8 cellular contexts compared by ENCODE assay signal in genomic region chr13:111114362-111115050, GRCh38. TPM values are rescaled to one million over a fixed set of nuclear protein-coding genes. Genes with fewer than 3 reads are reported as not detected.
A peak's percentile ranks its signal among the peaks of the same experiment; 100 is the strongest.
DNase-seq lines count a peak whose midpoint lies in the region; ATAC-seq, FAIRE-seq and TF ChIP-seq lines count a peak whose summit lies in the region.

No MANE protein-coding gene starts in this region.

- CTCF ChIA-PET in K562 (lab: Yijun Ruan, JAX; ENCODE audit: low intra/inter-chr PET ratio) = no interaction called here

- in situ Hi-C loops in K562 (cut with MboI) = no loop called here

- no peak for TF ChIP-seq POLR2A in K562 (conservative IDR thresholded peaks at IDR 0.05)

- H3K4me1 ChIP-seq in K562 (replicated peaks in 1 of 2; ENCODE audit: control insufficient read depth in 2 of 2, insufficient read depth in 2 of 2, low read length in 2 of 2) (peaks cover 0 to 14% of the 10 kb centered on the region in 2 experiments; a peak in 2 of 5 replicates), iPS DF 6.9 (ENCODE audit: control insufficient read depth, insufficient read depth, low read length) (no peaks in the 10 kb centered on the region), psoas muscle (peaks cover 3% of the 10 kb centered on the region)

- DNase-seq in activated CD4-positive, alpha-beta T cell treated with anti-CD3 and anti-CD28 coated beads for 48 hours = peak; percentile 26
- DNase-seq in activated CD4-positive, alpha-beta T cell treated with anti-CD3 and anti-CD28 coated beads, Interleukin-2, amount 50 U/mL, for 4 hours = no peak
- DNase-seq in NCI-H1417 (lab: John Stamatoyannopoulos, UW) (peak; percentile 68 to 87 (median 84)), K562 (ENCODE audit: extremely low read depth in 1 of 4, low spot score in 3 of 4) (no peak), iPS DF 6.9 (ENCODE audit: low read depth, low spot score) (no peak), psoas muscle (peak; percentile 69 to 80), UCSD-AML1 (lab: John Stamatoyannopoulos, UW; ENCODE audit: unreplicated experiment) (no peak)

- ATAC-seq in K562 (peak; percentile 67), psoas muscle (peak; percentile 74 to 81 (median 78)), HG03521 (IDR thresholded peaks at IDR 0.05; ENCODE audit: unreplicated experiment) (no peak)

- no peaks in the 10 kb centered on the region for H3K9me1 ChIP-seq in K562 (ENCODE audit: control insufficient read depth, insufficient read depth, low read length)

- H3K27ac ChIP-seq in K562 (ENCODE audit: extremely low read depth, low read depth, low read length) (no peak overlapping the region), iPS DF 6.9 (ENCODE audit: low read length) (no peak overlapping the region), psoas muscle (peak overlapping the region; percentile 90)

- peak overlapping the region; percentile 10; the same call in 1 of the 2 replicates for H3K4me3 ChIP-seq in K562
- peak overlapping the region; percentile 46; the same call in 1 of the 2 replicates for H3K4me3 ChIP-seq in iPS DF 6.9 (ENCODE audit: low read length)
- H3K4me3 ChIP-seq in psoas muscle = peak overlapping the region; percentile 87

- peak overlapping the region; percentile 18; the same call in 1 of the 2 replicates for H3K4me2 ChIP-seq in K562 (ENCODE audit: insufficient read depth, low read length)

- WGBS in K562 (ENCODE audit: insufficient coverage, low coverage, missing lambda C conversion rate) = 13% methylated on average over 30 of the region's 55 CpGs
- WGBS in iPS DF 6.9 (ENCODE audit: insufficient coverage, insufficient read length) = no CpG with 5 or more reads among the region's 55 CpGs
- WGBS in psoas muscle, 3 donors = 2 to 3% (median 3%) methylated on average over 55 of the region's 55 CpGs

- POLR2A ChIA-PET in K562 (lab: Yijun Ruan, JAX) = no interaction called here

- H4K20me1 ChIP-seq in K562 (replicated peaks; ENCODE audit: control insufficient read depth, insufficient read depth, low read length) = no peaks in the 10 kb centered on the region; the same call in 1 of the 2 replicates

- H3K9ac ChIP-seq in K562 (ENCODE audit: insufficient read depth in 1 of 2, low read depth in 2 of 2, low read length in 2 of 2) = no peak overlapping the region

- intact Hi-C loops in K562 (cut with micrococcal nuclease) (no loop called here), psoas muscle (cut with DNase I) (loop anchor here (5.0 kb wide), 2 partner anchors 38 to 42 kb away; no protein-coding TSS in a partner anchor)

- H3K79me2 ChIP-seq in K562 (ENCODE audit: control insufficient read depth, insufficient read depth, low read length) = no peaks in the 10 kb centered on the region

- no peak for TF ChIP-seq EP300 in K562 (IDR thresholded peaks at IDR 0.05; ENCODE audit: low read length)

- FAIRE-seq in K562 (lab: Jason Lieb, UNC) = no peak

- peaks cover 36 to 44% of the 10 kb centered on the region in 2 experiments for H3K27me3 ChIP-seq in K562 (ENCODE audit: control insufficient read depth in 2 of 2, insufficient read depth in 2 of 2, low read length in 2 of 2)
- peaks cover 22% of the 10 kb centered on the region for H3K27me3 ChIP-seq in iPS DF 6.9 (ENCODE audit: control insufficient read depth, insufficient read depth, low read length)
- H3K27me3 ChIP-seq in psoas muscle (ENCODE audit: insufficient read depth in 3 of 3, low read length in 2 of 3) = no peaks in the 10 kb centered on the region

- TF ChIP-seq CTCF in K562 (IDR thresholded peaks at IDR 0.05 in 2 of 3, conservative IDR thresholded peaks at IDR 0.05 in 1 of 3; ENCODE audit: insufficient read depth in 2 of 3, low read depth in 1 of 3, low read length in 3 of 3) (no peak), psoas muscle (IDR thresholded peaks at IDR 0.05) (no peak)

- H3K36me3 ChIP-seq in K562 (ENCODE audit: control insufficient read depth, insufficient read depth, low read length) = no peaks in the 10 kb centered on the region
- H3K36me3 ChIP-seq in iPS DF 6.9 (ENCODE audit: control insufficient read depth, insufficient read depth, low read length) = no peaks in the 10 kb centered on the region
- no peaks in the 10 kb centered on the region for H3K36me3 ChIP-seq in psoas muscle (ENCODE audit: insufficient read depth in 1 of 2, low read depth in 1 of 2)

- no peak for TF ChIP-seq RAD21 in K562 (CRISPR knock-in tag; conservative IDR thresholded peaks at IDR 0.05 in 1 of 2, IDR thresholded peaks at IDR 0.05 in 1 of 2)

- H2AFZ ChIP-seq in K562 (ENCODE audit: low read depth, low read length) = no peak overlapping the region

- H3K9me3 ChIP-seq in K562 (replicated peaks; ENCODE audit: control insufficient read depth, insufficient read depth, low read depth, low read length) = no peaks in the 10 kb centered on the region
- no peaks in the 10 kb centered on the region; the same call in 1 of the 2 replicates for H3K9me3 ChIP-seq in iPS DF 6.9 (ENCODE audit: control insufficient read depth, insufficient read depth, low read length)
- no peaks in the 10 kb centered on the region for H3K9me3 ChIP-seq in psoas muscle

- no TSS peak for BruUV-seq in K562 (replicated peaks; lab: Mats Ljungman, UMichigan)

TF ChIP-seq in K562, 482 proteins besides CTCF, POLR2A, EP300 and RAD21 (continues in another document):
- no peak for TF ChIP-seq ERF (CRISPR knock-in tag; IDR thresholded peaks at IDR 0.05)
- TF ChIP-seq ZNF644 (tag; IDR thresholded peaks at IDR 0.05; ENCODE audit: low read depth) = no peak
- no peak for TF ChIP-seq AFF1 (IDR thresholded peaks at IDR 0.05; ENCODE audit: low read depth in 1 of 2, partially characterized antibody in 2 of 2)
- no peak for TF ChIP-seq SREBF1 (IDR thresholded peaks at IDR 0.05; ENCODE audit: borderline replicate concordance, low read depth, low read length)
- TF ChIP-seq KLF10 (CRISPR knock-in tag; IDR thresholded peaks at IDR 0.05) = no peak
- TF ChIP-seq GABPB2 (CRISPR knock-in tag; conservative IDR thresholded peaks at IDR 0.05) = no peak
- TF ChIP-seq, protein P1, sequence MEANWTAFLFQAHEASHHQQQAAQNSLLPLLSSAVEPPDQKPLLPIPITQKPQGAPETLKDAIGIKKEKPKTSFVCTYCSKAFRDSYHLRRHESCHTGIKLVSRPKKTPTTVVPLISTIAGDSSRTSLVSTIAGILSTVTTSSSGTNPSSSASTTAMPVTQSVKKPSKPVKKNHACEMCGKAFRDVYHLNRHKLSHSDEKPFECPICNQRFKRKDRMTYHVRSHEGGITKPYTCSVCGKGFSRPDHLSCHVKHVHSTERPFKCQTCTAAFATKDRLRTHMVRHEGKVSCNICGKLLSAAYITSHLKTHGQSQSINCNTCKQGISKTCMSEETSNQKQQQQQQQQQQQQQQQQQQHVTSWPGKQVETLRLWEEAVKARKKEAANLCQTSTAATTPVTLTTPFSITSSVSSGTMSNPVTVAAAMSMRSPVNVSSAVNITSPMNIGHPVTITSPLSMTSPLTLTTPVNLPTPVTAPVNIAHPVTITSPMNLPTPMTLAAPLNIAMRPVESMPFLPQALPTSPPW (CRISPR knock-in tag; IDR thresholded peaks at IDR 0.05) = no peak

RNA-seq across cellular contexts. Expression of gene ARHGEF7, which starts 0.6 kb away (rescaled TPM):
- total RNA-seq in K562 (2011; cell fraction: chromatin; rRNA removed; ENCODE audit: low replicate concordance) = 92.8 and 112 TPM in 2 replicates
- 40.5 and 45.3 TPM in 2 replicates for total RNA-seq in K562 (2011; cell fraction: nucleolus; rRNA removed)
- 58.2 and 65.3 TPM in 2 replicates for total RNA-seq in K562 (2011; cell fraction: nucleoplasm; rRNA removed)
- total RNA-seq in K562 (2014; rRNA removed) = 16.6 and 17.2 TPM in 2 replicates
- 12.0 and 12.2 TPM in 2 replicates for total RNA-seq in K562 (2014; rRNA removed; fragmentation: Illumina TruSeq; extraction: Trizol)
- total RNA-seq in K562 (2015; rRNA removed; fragmentation: Illumina TruSeq; extraction: Trizol) = 19.0 and 20.8 TPM in 2 replicates
- 26.8 and 31.2 TPM in 2 replicates for total RNA-seq in K562 (2021)
- 18.2 and 23.0 TPM in 2 replicates for polyA plus RNA-seq in K562 (2011; rRNA removed)
- polyA plus RNA-seq in K562 (2011; cell fraction: cytosol; rRNA removed) = 7.8 and 12.7 TPM in 2 replicates
- 129 and 143 TPM in 2 replicates for polyA plus RNA-seq in K562 (2011; cell fraction: nucleus; rRNA removed)
- 19.3 and 20.6 TPM in 2 replicates for polyA plus RNA-seq in K562 (2012)
- 20.7 and 21.8 TPM in 2 replicates for polyA plus RNA-seq in K562 (2014; fragmentation: Illumina TruSeq; extraction: Trizol)
- polyA plus RNA-seq in K562 (2014; fragmentation: Nextera tagmentation; extraction: Ambion mirVana) = 1 to 10 TPM; 2.1 to 2.5 TPM
- polyA plus RNA-seq in K562 (2014; rRNA removed) = 16.6 and 17.5 TPM in 2 replicates
- polyA minus RNA-seq in K562 (2011; rRNA and poly(A)+ RNA removed) = 24.3 and 26.2 TPM in 2 replicates
- 8.5 and 13.3 TPM in 2 replicates for polyA minus RNA-seq in K562 (2011; cell fraction: cytosol; rRNA and poly(A)+ RNA removed)
- 60.0 and 84.2 TPM in 2 replicates for polyA minus RNA-seq in K562 (2011; cell fraction: nucleus; rRNA and poly(A)+ RNA removed)
- 10 to 100 TPM; 44.1 to 53.6 (median 52.7) TPM for total RNA-seq in psoas muscle
- polyA plus RNA-seq in psoas muscle = 10 to 100 TPM; 21.6 to 46.8 (median 22.3) TPM

Comparison
In these comparisons a context has a peak if more than half of its experiments do, and no peak if none do; other contexts are left out.
1. DNase-seq: peak in activated CD4-positive, alpha-beta T cell treated with anti-CD3 and anti-CD28 coated beads for 48 hours (single experiment), NCI-H1417 (3 of 3) and psoas muscle (2 of 2); none in activated CD4-positive, alpha-beta T cell treated with anti-CD3 and anti-CD28 coated beads, Interleukin-2, amount 50 U/mL, for 4 hours (0 of 2), K562 (0 of 4), iPS DF 6.9 (single experiment) and UCSD-AML1 (single experiment).
2. H3K4me3 ChIP-seq: peak in every context shown above with its lines; median percentile 87 in psoas muscle; 46 in iPS DF 6.9; 10 in K562.